In the genomic region with DNA sequence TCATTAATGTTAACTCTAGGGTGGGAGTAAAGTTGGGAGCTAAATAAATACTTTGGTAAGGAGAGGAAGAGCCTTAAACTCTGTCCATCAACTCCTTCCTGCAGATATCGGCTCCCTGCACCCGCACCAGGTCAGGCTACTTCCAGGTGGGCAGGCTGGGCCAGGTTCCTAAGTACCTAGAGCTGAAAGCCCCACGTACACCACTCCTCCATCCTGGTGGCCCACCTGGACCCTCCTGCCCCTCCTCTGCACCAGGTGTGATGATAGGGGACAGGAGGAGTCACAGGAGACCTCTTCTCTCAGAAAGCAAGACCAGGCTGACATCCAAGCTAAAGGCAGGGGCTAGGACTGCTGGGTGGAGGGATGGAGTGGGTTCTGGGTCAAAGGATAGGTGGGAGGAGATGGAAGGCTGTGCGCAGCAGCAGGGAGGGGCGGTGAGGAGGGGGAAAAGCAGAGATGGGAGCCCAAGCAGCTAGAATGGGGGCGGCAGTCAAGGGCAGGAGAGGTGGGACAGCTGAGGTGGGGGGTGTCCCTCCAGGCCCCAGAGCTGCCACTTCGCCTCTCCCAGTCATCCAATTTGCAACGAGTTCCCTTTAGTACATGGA, we compare ENCODE assay signal across 2 cellular contexts.
A peak's percentile ranks its signal among the peaks of the same experiment; 100 is the strongest.
TF ChIP-seq lines count a peak whose summit lies in the region.

No MANE protein-coding gene starts in this region.

TF ChIP-seq in GM23338, 12 proteins besides CTCF, POLR2A, EP300 and RAD21 (continues in another document):
- TF ChIP-seq JUNB (IDR thresholded peaks at IDR 0.05; ENCODE audit: unreplicated experiment) (no peak), POLR2AphosphoS5 (IDR thresholded peaks at IDR 0.05; ENCODE audit: low read depth) (no peak), NANOG (IDR thresholded peaks at IDR 0.05; ENCODE audit: borderline replicate concordance) (no peak), EZH2phosphoT487 (IDR thresholded peaks at IDR 0.05; ENCODE audit: unreplicated experiment) (no peak), STAT1 (IDR thresholded peaks at IDR 0.05; ENCODE audit: unreplicated experiment) (no peak), ZNF114 (CRISPR knock-in tag; IDR thresholded peaks at IDR 0.05) (no peak)
- TF ChIP-seq, protein P1, sequence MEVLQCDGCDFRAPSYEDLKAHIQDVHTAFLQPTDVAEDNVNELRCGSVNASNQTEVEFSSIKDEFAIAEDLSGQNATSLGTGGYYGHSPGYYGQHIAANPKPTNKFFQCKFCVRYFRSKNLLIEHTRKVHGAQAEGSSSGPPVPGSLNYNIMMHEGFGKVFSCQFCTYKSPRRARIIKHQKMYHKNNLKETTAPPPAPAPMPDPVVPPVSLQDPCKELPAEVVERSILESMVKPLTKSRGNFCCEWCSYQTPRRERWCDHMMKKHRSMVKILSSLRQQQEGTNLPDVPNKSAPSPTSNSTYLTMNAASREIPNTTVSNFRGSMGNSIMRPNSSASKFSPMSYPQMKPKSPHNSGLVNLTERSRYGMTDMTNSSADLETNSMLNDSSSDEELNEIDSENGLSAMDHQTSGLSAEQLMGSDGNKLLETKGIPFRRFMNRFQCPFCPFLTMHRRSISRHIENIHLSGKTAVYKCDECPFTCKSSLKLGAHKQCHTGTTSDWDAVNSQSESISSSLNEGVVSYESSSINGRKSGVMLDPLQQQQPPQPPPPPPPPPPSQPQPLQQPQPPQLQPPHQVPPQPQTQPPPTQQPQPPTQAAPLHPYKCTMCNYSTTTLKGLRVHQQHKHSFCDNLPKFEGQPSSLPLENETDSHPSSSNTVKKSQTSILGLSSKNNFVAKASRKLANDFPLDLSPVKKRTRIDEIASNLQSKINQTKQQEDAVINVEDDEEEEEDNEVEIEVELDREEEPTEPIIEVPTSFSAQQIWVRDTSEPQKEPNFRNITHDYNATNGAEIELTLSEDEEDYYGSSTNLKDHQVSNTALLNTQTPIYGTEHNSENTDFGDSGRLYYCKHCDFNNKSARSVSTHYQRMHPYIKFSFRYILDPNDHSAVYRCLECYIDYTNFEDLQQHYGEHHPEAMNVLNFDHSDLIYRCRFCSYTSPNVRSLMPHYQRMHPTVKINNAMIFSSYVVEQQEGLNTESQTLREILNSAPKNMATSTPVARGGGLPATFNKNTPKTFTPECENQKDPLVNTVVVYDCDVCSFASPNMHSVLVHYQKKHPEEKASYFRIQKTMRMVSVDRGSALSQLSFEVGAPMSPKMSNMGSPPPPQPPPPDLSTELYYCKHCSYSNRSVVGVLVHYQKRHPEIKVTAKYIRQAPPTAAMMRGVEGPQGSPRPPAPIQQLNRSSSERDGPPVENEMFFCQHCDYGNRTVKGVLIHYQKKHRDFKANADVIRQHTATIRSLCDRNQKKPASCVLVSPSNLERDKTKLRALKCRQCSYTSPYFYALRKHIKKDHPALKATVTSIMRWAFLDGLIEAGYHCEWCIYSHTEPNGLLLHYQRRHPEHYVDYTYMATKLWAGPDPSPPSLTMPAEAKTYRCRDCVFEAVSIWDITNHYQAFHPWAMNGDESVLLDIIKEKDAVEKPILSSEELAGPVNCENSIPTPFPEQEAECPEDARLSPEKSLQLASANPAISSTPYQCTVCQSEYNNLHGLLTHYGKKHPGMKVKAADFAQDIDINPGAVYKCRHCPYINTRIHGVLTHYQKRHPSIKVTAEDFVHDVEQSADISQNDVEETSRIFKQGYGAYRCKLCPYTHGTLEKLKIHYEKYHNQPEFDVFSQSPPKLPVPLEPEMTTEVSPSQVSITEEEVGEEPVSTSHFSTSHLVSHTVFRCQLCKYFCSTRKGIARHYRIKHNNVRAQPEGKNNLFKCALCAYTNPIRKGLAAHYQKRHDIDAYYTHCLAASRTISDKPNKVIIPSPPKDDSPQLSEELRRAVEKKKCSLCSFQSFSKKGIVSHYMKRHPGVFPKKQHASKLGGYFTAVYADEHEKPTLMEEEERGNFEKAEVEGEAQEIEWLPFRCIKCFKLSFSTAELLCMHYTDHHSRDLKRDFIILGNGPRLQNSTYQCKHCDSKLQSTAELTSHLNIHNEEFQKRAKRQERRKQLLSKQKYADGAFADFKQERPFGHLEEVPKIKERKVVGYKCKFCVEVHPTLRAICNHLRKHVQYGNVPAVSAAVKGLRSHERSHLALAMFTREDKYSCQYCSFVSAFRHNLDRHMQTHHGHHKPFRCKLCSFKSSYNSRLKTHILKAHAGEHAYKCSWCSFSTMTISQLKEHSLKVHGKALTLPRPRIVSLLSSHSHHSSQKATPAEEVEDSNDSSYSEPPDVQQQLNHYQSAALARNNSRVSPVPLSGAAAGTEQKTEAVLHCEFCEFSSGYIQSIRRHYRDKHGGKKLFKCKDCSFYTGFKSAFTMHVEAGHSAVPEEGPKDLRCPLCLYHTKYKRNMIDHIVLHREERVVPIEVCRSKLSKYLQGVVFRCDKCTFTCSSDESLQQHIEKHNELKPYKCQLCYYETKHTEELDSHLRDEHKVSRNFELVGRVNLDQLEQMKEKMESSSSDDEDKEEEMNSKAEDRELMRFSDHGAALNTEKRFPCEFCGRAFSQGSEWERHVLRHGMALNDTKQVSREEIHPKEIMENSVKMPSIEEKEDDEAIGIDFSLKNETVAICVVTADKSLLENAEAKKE (CRISPR knock-in tag; IDR thresholded peaks at IDR 0.05): no peak
- TF ChIP-seq, protein P2, sequence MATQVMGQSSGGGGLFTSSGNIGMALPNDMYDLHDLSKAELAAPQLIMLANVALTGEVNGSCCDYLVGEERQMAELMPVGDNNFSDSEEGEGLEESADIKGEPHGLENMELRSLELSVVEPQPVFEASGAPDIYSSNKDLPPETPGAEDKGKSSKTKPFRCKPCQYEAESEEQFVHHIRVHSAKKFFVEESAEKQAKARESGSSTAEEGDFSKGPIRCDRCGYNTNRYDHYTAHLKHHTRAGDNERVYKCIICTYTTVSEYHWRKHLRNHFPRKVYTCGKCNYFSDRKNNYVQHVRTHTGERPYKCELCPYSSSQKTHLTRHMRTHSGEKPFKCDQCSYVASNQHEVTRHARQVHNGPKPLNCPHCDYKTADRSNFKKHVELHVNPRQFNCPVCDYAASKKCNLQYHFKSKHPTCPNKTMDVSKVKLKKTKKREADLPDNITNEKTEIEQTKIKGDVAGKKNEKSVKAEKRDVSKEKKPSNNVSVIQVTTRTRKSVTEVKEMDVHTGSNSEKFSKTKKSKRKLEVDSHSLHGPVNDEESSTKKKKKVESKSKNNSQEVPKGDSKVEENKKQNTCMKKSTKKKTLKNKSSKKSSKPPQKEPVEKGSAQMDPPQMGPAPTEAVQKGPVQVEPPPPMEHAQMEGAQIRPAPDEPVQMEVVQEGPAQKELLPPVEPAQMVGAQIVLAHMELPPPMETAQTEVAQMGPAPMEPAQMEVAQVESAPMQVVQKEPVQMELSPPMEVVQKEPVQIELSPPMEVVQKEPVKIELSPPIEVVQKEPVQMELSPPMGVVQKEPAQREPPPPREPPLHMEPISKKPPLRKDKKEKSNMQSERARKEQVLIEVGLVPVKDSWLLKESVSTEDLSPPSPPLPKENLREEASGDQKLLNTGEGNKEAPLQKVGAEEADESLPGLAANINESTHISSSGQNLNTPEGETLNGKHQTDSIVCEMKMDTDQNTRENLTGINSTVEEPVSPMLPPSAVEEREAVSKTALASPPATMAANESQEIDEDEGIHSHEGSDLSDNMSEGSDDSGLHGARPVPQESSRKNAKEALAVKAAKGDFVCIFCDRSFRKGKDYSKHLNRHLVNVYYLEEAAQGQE (IDR thresholded peaks at IDR 0.05; ENCODE audit: unreplicated experiment): no peak
- TF ChIP-seq, protein P3, sequence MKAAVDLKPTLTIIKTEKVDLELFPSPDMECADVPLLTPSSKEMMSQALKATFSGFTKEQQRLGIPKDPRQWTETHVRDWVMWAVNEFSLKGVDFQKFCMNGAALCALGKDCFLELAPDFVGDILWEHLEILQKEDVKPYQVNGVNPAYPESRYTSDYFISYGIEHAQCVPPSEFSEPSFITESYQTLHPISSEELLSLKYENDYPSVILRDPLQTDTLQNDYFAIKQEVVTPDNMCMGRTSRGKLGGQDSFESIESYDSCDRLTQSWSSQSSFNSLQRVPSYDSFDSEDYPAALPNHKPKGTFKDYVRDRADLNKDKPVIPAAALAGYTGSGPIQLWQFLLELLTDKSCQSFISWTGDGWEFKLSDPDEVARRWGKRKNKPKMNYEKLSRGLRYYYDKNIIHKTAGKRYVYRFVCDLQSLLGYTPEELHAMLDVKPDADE (IDR thresholded peaks at IDR 0.05): no peak

TF ChIP-seq in HepG2, 621 proteins besides CTCF, POLR2A, EP300 and RAD21:
- 0 out of 2 replicates have a peak, but pooled peaks have one; percentile 30 for TF ChIP-seq NRL (CRISPR knock-in tag; IDR thresholded peaks at IDR 0.05; ENCODE audit: borderline replicate concordance)
- no peak for TF ChIP-seq FOXC1 (CRISPR knock-in tag; IDR thresholded peaks at IDR 0.05; ENCODE audit: borderline replicate concordance)
- no peak for TF ChIP-seq ZNF619 (CRISPR knock-in tag; IDR thresholded peaks at IDR 0.05)
- TF ChIP-seq, protein P4, sequence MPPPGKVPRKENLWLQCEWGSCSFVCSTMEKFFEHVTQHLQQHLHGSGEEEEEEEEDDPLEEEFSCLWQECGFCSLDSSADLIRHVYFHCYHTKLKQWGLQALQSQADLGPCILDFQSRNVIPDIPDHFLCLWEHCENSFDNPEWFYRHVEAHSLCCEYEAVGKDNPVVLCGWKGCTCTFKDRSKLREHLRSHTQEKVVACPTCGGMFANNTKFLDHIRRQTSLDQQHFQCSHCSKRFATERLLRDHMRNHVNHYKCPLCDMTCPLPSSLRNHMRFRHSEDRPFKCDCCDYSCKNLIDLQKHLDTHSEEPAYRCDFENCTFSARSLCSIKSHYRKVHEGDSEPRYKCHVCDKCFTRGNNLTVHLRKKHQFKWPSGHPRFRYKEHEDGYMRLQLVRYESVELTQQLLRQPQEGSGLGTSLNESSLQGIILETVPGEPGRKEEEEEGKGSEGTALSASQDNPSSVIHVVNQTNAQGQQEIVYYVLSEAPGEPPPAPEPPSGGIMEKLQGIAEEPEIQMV (CRISPR knock-in tag; IDR thresholded peaks at IDR 0.05; ENCODE audit: low read depth): no peak
- TF ChIP-seq, protein P5, sequence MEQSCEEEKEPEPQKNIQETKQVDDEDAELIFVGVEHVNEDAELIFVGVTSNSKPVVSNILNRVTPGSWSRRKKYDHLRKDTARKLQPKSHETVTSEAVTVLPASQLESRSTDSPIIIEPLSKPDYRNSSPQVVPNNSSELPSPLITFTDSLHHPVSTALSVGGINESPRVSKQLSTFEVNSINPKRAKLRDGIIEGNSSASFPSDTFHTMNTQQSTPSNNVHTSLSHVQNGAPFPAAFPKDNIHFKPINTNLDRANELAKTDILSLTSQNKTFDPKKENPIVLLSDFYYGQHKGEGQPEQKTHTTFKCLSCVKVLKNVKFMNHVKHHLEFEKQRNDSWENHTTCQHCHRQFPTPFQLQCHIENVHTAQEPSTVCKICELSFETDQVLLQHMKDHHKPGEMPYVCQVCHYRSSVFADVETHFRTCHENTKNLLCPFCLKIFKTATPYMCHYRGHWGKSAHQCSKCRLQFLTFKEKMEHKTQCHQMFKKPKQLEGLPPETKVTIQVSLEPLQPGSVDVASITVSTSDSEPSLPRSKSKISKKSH (CRISPR knock-in tag; IDR thresholded peaks at IDR 0.05; ENCODE audit: borderline replicate concordance): 0 out of 2 replicates have a peak, but pooled peaks have one; percentile 21
